2 cellular contexts compared by ENCODE assay signal in the genomic region with DNA sequence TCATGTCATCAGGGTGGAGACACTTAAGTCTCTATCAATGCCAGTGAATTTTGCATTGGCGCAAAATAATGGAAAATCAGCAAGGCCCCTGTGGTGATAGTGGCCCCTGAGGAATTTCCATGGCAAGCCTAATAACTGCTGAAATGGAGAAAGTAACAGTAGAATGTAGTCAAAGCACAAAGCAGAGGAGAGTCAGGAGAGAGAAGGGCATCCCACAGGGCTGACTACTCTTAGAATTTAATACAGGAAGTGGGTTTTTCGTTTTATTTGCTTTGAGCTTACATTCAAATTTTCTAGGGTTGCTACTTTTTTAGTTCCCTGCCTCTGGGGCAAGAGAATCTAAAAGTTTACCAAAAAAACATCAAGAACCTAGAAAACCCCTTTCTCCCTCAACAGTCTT.
TF ChIP-seq lines count a peak whose summit lies in the region.

No MANE protein-coding gene starts in this region.

TF ChIP-seq in GM23338, 12 proteins besides CTCF, POLR2A, EP300 and RAD21 (continued from another document):
- TF ChIP-seq, protein P1, sequence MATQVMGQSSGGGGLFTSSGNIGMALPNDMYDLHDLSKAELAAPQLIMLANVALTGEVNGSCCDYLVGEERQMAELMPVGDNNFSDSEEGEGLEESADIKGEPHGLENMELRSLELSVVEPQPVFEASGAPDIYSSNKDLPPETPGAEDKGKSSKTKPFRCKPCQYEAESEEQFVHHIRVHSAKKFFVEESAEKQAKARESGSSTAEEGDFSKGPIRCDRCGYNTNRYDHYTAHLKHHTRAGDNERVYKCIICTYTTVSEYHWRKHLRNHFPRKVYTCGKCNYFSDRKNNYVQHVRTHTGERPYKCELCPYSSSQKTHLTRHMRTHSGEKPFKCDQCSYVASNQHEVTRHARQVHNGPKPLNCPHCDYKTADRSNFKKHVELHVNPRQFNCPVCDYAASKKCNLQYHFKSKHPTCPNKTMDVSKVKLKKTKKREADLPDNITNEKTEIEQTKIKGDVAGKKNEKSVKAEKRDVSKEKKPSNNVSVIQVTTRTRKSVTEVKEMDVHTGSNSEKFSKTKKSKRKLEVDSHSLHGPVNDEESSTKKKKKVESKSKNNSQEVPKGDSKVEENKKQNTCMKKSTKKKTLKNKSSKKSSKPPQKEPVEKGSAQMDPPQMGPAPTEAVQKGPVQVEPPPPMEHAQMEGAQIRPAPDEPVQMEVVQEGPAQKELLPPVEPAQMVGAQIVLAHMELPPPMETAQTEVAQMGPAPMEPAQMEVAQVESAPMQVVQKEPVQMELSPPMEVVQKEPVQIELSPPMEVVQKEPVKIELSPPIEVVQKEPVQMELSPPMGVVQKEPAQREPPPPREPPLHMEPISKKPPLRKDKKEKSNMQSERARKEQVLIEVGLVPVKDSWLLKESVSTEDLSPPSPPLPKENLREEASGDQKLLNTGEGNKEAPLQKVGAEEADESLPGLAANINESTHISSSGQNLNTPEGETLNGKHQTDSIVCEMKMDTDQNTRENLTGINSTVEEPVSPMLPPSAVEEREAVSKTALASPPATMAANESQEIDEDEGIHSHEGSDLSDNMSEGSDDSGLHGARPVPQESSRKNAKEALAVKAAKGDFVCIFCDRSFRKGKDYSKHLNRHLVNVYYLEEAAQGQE (IDR thresholded peaks at IDR 0.05; ENCODE audit: unreplicated experiment), result no peak
- TF ChIP-seq CREB1 (CRISPR knock-in tag; IDR thresholded peaks at IDR 0.05; ENCODE audit: low read depth) (no peak), ZNF331 (CRISPR knock-in tag; IDR thresholded peaks at IDR 0.05; ENCODE audit: low read depth) (no peak), POLR2AphosphoS5 (IDR thresholded peaks at IDR 0.05; ENCODE audit: low read depth) (no peak)
- TF ChIP-seq, protein P2, sequence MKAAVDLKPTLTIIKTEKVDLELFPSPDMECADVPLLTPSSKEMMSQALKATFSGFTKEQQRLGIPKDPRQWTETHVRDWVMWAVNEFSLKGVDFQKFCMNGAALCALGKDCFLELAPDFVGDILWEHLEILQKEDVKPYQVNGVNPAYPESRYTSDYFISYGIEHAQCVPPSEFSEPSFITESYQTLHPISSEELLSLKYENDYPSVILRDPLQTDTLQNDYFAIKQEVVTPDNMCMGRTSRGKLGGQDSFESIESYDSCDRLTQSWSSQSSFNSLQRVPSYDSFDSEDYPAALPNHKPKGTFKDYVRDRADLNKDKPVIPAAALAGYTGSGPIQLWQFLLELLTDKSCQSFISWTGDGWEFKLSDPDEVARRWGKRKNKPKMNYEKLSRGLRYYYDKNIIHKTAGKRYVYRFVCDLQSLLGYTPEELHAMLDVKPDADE (IDR thresholded peaks at IDR 0.05), result no peak
- TF ChIP-seq, protein P3, sequence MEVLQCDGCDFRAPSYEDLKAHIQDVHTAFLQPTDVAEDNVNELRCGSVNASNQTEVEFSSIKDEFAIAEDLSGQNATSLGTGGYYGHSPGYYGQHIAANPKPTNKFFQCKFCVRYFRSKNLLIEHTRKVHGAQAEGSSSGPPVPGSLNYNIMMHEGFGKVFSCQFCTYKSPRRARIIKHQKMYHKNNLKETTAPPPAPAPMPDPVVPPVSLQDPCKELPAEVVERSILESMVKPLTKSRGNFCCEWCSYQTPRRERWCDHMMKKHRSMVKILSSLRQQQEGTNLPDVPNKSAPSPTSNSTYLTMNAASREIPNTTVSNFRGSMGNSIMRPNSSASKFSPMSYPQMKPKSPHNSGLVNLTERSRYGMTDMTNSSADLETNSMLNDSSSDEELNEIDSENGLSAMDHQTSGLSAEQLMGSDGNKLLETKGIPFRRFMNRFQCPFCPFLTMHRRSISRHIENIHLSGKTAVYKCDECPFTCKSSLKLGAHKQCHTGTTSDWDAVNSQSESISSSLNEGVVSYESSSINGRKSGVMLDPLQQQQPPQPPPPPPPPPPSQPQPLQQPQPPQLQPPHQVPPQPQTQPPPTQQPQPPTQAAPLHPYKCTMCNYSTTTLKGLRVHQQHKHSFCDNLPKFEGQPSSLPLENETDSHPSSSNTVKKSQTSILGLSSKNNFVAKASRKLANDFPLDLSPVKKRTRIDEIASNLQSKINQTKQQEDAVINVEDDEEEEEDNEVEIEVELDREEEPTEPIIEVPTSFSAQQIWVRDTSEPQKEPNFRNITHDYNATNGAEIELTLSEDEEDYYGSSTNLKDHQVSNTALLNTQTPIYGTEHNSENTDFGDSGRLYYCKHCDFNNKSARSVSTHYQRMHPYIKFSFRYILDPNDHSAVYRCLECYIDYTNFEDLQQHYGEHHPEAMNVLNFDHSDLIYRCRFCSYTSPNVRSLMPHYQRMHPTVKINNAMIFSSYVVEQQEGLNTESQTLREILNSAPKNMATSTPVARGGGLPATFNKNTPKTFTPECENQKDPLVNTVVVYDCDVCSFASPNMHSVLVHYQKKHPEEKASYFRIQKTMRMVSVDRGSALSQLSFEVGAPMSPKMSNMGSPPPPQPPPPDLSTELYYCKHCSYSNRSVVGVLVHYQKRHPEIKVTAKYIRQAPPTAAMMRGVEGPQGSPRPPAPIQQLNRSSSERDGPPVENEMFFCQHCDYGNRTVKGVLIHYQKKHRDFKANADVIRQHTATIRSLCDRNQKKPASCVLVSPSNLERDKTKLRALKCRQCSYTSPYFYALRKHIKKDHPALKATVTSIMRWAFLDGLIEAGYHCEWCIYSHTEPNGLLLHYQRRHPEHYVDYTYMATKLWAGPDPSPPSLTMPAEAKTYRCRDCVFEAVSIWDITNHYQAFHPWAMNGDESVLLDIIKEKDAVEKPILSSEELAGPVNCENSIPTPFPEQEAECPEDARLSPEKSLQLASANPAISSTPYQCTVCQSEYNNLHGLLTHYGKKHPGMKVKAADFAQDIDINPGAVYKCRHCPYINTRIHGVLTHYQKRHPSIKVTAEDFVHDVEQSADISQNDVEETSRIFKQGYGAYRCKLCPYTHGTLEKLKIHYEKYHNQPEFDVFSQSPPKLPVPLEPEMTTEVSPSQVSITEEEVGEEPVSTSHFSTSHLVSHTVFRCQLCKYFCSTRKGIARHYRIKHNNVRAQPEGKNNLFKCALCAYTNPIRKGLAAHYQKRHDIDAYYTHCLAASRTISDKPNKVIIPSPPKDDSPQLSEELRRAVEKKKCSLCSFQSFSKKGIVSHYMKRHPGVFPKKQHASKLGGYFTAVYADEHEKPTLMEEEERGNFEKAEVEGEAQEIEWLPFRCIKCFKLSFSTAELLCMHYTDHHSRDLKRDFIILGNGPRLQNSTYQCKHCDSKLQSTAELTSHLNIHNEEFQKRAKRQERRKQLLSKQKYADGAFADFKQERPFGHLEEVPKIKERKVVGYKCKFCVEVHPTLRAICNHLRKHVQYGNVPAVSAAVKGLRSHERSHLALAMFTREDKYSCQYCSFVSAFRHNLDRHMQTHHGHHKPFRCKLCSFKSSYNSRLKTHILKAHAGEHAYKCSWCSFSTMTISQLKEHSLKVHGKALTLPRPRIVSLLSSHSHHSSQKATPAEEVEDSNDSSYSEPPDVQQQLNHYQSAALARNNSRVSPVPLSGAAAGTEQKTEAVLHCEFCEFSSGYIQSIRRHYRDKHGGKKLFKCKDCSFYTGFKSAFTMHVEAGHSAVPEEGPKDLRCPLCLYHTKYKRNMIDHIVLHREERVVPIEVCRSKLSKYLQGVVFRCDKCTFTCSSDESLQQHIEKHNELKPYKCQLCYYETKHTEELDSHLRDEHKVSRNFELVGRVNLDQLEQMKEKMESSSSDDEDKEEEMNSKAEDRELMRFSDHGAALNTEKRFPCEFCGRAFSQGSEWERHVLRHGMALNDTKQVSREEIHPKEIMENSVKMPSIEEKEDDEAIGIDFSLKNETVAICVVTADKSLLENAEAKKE (CRISPR knock-in tag; IDR thresholded peaks at IDR 0.05), result no peak

TF ChIP-seq in WTC11, 78 proteins besides CTCF, POLR2A, EP300 and RAD21 (continued from another document):
- TF ChIP-seq SOX15 (CRISPR knock-in tag; IDR thresholded peaks at IDR 0.05), result no peak
- TF ChIP-seq, protein P4, sequence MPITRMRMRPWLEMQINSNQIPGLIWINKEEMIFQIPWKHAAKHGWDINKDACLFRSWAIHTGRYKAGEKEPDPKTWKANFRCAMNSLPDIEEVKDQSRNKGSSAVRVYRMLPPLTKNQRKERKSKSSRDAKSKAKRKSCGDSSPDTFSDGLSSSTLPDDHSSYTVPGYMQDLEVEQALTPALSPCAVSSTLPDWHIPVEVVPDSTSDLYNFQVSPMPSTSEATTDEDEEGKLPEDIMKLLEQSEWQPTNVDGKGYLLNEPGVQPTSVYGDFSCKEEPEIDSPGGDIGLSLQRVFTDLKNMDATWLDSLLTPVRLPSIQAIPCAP (CRISPR knock-in tag; IDR thresholded peaks at IDR 0.05), result no peak
- TF ChIP-seq ZNF263 (CRISPR knock-in tag; IDR thresholded peaks at IDR 0.05; ENCODE audit: low read depth), result no peak
- TF ChIP-seq FOXJ3 (CRISPR knock-in tag; IDR thresholded peaks at IDR 0.05; ENCODE audit: borderline replicate concordance), result no peak
- TF ChIP-seq, protein P5, sequence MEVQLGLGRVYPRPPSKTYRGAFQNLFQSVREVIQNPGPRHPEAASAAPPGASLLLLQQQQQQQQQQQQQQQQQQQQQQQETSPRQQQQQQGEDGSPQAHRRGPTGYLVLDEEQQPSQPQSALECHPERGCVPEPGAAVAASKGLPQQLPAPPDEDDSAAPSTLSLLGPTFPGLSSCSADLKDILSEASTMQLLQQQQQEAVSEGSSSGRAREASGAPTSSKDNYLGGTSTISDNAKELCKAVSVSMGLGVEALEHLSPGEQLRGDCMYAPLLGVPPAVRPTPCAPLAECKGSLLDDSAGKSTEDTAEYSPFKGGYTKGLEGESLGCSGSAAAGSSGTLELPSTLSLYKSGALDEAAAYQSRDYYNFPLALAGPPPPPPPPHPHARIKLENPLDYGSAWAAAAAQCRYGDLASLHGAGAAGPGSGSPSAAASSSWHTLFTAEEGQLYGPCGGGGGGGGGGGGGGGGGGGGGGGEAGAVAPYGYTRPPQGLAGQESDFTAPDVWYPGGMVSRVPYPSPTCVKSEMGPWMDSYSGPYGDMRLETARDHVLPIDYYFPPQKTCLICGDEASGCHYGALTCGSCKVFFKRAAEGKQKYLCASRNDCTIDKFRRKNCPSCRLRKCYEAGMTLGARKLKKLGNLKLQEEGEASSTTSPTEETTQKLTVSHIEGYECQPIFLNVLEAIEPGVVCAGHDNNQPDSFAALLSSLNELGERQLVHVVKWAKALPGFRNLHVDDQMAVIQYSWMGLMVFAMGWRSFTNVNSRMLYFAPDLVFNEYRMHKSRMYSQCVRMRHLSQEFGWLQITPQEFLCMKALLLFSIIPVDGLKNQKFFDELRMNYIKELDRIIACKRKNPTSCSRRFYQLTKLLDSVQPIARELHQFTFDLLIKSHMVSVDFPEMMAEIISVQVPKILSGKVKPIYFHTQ (CRISPR knock-in tag; IDR thresholded peaks at IDR 0.05), result no peak
- TF ChIP-seq, protein P6, sequence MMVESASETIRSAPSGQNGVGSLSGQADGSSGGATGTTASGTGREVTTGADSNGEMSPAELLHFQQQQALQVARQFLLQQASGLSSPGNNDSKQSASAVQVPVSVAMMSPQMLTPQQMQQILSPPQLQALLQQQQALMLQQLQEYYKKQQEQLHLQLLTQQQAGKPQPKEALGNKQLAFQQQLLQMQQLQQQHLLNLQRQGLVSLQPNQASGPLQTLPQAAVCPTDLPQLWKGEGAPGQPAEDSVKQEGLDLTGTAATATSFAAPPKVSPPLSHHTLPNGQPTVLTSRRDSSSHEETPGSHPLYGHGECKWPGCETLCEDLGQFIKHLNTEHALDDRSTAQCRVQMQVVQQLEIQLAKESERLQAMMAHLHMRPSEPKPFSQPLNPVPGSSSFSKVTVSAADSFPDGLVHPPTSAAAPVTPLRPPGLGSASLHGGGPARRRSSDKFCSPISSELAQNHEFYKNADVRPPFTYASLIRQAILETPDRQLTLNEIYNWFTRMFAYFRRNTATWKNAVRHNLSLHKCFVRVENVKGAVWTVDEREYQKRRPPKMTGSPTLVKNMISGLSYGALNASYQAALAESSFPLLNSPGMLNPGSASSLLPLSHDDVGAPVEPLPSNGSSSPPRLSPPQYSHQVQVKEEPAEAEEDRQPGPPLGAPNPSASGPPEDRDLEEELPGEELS (CRISPR knock-in tag; IDR thresholded peaks at IDR 0.05), result no peak
- no peak for TF ChIP-seq CREB1 (CRISPR knock-in tag; IDR thresholded peaks at IDR 0.05)
- TF ChIP-seq, protein P7, sequence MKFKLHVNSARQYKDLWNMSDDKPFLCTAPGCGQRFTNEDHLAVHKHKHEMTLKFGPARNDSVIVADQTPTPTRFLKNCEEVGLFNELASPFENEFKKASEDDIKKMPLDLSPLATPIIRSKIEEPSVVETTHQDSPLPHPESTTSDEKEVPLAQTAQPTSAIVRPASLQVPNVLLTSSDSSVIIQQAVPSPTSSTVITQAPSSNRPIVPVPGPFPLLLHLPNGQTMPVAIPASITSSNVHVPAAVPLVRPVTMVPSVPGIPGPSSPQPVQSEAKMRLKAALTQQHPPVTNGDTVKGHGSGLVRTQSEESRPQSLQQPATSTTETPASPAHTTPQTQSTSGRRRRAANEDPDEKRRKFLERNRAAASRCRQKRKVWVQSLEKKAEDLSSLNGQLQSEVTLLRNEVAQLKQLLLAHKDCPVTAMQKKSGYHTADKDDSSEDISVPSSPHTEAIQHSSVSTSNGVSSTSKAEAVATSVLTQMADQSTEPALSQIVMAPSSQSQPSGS (CRISPR knock-in tag; IDR thresholded peaks at IDR 0.05; ENCODE audit: borderline replicate concordance, low read depth), result no peak
- TF ChIP-seq SP1 (CRISPR knock-in tag; conservative IDR thresholded peaks at IDR 0.05), result no peak
- TF ChIP-seq NR1H2 (CRISPR knock-in tag; IDR thresholded peaks at IDR 0.05), result no peak
- TF ChIP-seq, protein P8, sequence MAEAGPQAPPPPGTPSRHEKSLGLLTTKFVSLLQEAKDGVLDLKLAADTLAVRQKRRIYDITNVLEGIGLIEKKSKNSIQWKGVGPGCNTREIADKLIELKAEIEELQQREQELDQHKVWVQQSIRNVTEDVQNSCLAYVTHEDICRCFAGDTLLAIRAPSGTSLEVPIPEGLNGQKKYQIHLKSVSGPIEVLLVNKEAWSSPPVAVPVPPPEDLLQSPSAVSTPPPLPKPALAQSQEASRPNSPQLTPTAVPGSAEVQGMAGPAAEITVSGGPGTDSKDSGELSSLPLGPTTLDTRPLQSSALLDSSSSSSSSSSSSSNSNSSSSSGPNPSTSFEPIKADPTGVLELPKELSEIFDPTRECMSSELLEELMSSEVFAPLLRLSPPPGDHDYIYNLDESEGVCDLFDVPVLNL (CRISPR knock-in tag; IDR thresholded peaks at IDR 0.05; ENCODE audit: borderline replicate concordance, low read depth), result no peak
- no peak for TF ChIP-seq ZNF396 (CRISPR knock-in tag; IDR thresholded peaks at IDR 0.05; ENCODE audit: borderline replicate concordance)
